ENCODE assay signal across 1 cellular context in the genomic region with DNA sequence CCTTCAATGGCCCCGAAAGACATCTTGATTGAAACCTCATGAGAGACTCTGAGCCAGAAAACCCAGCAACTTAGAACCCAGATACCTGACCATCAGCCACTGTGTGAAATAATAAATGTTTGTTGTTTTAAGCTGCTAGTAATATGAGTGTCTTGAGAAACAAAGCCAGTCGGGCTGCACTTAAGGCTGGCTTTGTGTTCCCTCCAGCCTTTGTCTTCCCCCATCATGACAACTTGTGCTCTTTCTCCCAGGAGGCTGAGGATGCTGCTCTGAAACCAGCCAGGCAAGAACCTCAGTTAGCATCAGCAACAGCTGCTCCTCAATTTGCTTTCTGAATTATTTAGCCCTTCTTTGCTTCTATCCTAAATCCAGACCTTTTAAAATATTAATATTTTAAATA.
TF ChIP-seq lines count a peak whose summit lies in the region.

No MANE protein-coding gene starts in this region.

TF ChIP-seq in H1, 55 proteins besides CTCF, POLR2A, EP300 and RAD21:
- TF ChIP-seq, protein P1, sequence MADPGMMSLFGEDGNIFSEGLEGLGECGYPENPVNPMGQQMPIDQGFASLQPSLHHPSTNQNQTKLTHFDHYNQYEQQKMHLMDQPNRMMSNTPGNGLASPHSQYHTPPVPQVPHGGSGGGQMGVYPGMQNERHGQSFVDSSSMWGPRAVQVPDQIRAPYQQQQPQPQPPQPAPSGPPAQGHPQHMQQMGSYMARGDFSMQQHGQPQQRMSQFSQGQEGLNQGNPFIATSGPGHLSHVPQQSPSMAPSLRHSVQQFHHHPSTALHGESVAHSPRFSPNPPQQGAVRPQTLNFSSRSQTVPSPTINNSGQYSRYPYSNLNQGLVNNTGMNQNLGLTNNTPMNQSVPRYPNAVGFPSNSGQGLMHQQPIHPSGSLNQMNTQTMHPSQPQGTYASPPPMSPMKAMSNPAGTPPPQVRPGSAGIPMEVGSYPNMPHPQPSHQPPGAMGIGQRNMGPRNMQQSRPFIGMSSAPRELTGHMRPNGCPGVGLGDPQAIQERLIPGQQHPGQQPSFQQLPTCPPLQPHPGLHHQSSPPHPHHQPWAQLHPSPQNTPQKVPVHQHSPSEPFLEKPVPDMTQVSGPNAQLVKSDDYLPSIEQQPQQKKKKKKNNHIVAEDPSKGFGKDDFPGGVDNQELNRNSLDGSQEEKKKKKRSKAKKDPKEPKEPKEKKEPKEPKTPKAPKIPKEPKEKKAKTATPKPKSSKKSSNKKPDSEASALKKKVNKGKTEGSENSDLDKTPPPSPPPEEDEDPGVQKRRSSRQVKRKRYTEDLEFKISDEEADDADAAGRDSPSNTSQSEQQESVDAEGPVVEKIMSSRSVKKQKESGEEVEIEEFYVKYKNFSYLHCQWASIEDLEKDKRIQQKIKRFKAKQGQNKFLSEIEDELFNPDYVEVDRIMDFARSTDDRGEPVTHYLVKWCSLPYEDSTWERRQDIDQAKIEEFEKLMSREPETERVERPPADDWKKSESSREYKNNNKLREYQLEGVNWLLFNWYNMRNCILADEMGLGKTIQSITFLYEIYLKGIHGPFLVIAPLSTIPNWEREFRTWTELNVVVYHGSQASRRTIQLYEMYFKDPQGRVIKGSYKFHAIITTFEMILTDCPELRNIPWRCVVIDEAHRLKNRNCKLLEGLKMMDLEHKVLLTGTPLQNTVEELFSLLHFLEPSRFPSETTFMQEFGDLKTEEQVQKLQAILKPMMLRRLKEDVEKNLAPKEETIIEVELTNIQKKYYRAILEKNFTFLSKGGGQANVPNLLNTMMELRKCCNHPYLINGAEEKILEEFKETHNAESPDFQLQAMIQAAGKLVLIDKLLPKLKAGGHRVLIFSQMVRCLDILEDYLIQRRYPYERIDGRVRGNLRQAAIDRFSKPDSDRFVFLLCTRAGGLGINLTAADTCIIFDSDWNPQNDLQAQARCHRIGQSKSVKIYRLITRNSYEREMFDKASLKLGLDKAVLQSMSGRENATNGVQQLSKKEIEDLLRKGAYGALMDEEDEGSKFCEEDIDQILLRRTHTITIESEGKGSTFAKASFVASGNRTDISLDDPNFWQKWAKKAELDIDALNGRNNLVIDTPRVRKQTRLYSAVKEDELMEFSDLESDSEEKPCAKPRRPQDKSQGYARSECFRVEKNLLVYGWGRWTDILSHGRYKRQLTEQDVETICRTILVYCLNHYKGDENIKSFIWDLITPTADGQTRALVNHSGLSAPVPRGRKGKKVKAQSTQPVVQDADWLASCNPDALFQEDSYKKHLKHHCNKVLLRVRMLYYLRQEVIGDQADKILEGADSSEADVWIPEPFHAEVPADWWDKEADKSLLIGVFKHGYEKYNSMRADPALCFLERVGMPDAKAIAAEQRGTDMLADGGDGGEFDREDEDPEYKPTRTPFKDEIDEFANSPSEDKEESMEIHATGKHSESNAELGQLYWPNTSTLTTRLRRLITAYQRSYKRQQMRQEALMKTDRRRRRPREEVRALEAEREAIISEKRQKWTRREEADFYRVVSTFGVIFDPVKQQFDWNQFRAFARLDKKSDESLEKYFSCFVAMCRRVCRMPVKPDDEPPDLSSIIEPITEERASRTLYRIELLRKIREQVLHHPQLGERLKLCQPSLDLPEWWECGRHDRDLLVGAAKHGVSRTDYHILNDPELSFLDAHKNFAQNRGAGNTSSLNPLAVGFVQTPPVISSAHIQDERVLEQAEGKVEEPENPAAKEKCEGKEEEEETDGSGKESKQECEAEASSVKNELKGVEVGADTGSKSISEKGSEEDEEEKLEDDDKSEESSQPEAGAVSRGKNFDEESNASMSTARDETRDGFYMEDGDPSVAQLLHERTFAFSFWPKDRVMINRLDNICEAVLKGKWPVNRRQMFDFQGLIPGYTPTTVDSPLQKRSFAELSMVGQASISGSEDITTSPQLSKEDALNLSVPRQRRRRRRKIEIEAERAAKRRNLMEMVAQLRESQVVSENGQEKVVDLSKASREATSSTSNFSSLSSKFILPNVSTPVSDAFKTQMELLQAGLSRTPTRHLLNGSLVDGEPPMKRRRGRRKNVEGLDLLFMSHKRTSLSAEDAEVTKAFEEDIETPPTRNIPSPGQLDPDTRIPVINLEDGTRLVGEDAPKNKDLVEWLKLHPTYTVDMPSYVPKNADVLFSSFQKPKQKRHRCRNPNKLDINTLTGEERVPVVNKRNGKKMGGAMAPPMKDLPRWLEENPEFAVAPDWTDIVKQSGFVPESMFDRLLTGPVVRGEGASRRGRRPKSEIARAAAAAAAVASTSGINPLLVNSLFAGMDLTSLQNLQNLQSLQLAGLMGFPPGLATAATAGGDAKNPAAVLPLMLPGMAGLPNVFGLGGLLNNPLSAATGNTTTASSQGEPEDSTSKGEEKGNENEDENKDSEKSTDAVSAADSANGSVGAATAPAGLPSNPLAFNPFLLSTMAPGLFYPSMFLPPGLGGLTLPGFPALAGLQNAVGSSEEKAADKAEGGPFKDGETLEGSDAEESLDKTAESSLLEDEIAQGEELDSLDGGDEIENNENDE (IDR thresholded peaks at IDR 0.05; ENCODE audit: insufficient replicate concordance, low read length) = no peak
- no peak for TF ChIP-seq MAFK (IDR thresholded peaks at IDR 0.05; ENCODE audit: low read depth, low read length)
- TF ChIP-seq RNF2 (IDR thresholded peaks at IDR 0.05; ENCODE audit: borderline replicate concordance, low read depth, low read length, missing control alignments, poor library complexity, severe bottlenecking) = no peak
- no peak for TF ChIP-seq RXRA (IDR thresholded peaks at IDR 0.05; ENCODE audit: insufficient read depth, low read depth, low read length)
- no peak for TF ChIP-seq CBX5 (IDR thresholded peaks at IDR 0.05; ENCODE audit: low read depth, low read length)
- TF ChIP-seq, protein P2, sequence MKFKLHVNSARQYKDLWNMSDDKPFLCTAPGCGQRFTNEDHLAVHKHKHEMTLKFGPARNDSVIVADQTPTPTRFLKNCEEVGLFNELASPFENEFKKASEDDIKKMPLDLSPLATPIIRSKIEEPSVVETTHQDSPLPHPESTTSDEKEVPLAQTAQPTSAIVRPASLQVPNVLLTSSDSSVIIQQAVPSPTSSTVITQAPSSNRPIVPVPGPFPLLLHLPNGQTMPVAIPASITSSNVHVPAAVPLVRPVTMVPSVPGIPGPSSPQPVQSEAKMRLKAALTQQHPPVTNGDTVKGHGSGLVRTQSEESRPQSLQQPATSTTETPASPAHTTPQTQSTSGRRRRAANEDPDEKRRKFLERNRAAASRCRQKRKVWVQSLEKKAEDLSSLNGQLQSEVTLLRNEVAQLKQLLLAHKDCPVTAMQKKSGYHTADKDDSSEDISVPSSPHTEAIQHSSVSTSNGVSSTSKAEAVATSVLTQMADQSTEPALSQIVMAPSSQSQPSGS (IDR thresholded peaks at IDR 0.05; ENCODE audit: low read length) = no peak
- TF ChIP-seq CEBPB (IDR thresholded peaks at IDR 0.05; ENCODE audit: low read depth, low read length) = no peak
- TF ChIP-seq ZNF274 (IDR thresholded peaks at IDR 0.05; ENCODE audit: borderline replicate concordance, extremely low read depth, low read length) = no peak
